ENCODE assay signal across 7 cellular contexts in genomic region chr7:15015545-15016314, GRCh38.
DNase-seq lines count a peak whose midpoint lies in the region; ATAC-seq, FAIRE-seq and TF ChIP-seq lines count a peak whose summit lies in the region.

No MANE protein-coding gene starts in this region.

- H3K36me3 ChIP-seq in kidney epithelial cell (ENCODE audit: control insufficient read depth, insufficient read depth, low read length), result no peaks in the 10 kb centered on the region
- no peaks in the 10 kb centered on the region for H3K36me3 ChIP-seq in thoracic aorta

- peak; percentile 4 for DNase-seq in GM12864 (ENCODE audit: low read depth)
- peak; percentile 45 for DNase-seq in H54 (ENCODE audit: insufficient read length, low spot score)
- peak; percentile 49 to 63 for DNase-seq in NOMO-1 (lab: John Stamatoyannopoulos, UW; ENCODE audit: unreplicated experiment in 2 of 2)
- peak; percentile 49 to 82 for DNase-seq in cerebellar nuclear complex (lab: John Stamatoyannopoulos, UW)
- peak; percentile 65 for DNase-seq in kidney epithelial cell (ENCODE audit: low read depth)
- DNase-seq in thoracic aorta (ENCODE audit: low spot score), result no peak

- peak; percentile 72 for TF ChIP-seq RAD21 in Ishikawa (IDR thresholded peaks at IDR 0.05; ENCODE audit: low read depth)

- H3K4me3 ChIP-seq in GM12864 (ENCODE audit: low read depth, low read length), result no peak overlapping the region
- peak overlapping the region; percentile 6 for H3K4me3 ChIP-seq in kidney epithelial cell (ENCODE audit: low read depth, low read length)
- H3K4me3 ChIP-seq in thoracic aorta, result peak overlapping the region; percentile 14

- H3K4me1 ChIP-seq in thoracic aorta (ENCODE audit: control insufficient read depth in 1 of 2, low read depth in 2 of 2), result no peaks in the 10 kb centered on the region

- TF ChIP-seq EP300 in Ishikawa (IDR thresholded peaks at IDR 0.05; ENCODE audit: borderline replicate concordance), result no peak

- H3K9me3 ChIP-seq in thoracic aorta, result no peaks in the 10 kb centered on the region

- TF ChIP-seq POLR2A in H54 (IDR thresholded peaks at IDR 0.05; ENCODE audit: low read depth, low read length), result no peak

- no peaks in the 10 kb centered on the region for H3K27me3 ChIP-seq in kidney epithelial cell (ENCODE audit: control insufficient read depth, insufficient read depth, low read length)
- no peaks in the 10 kb centered on the region for H3K27me3 ChIP-seq in thoracic aorta (replicated peaks; ENCODE audit: insufficient read depth)

- H3K27ac ChIP-seq in thoracic aorta, result no peak overlapping the region

- TF ChIP-seq CTCF in GM12864 (IDR thresholded peaks at IDR 0.05; ENCODE audit: low read depth, low read length, missing control alignments), result peak; percentile 40
- peak; percentile 60 for TF ChIP-seq CTCF in kidney epithelial cell (IDR thresholded peaks at IDR 0.05; ENCODE audit: insufficient read depth, low read length, poor library complexity, severe bottlenecking)
- TF ChIP-seq CTCF in thoracic aorta (IDR thresholded peaks at IDR 0.05), result peak; percentile 50

- no peak for ATAC-seq in thoracic aorta (ENCODE audit: insufficient number of reproducible peaks, low FRiP score, low read depth)

- peak; percentile 23 for FAIRE-seq in H54 (lab: Jason Lieb, UNC)

TF ChIP-seq in Ishikawa, 13 proteins besides CTCF, POLR2A, EP300 and RAD21:
- no peak for TF ChIP-seq YY1 (IDR thresholded peaks at IDR 0.05; ENCODE audit: low read depth)
- TF ChIP-seq EGR1 (IDR thresholded peaks at IDR 0.05), result peak; percentile 57; the same call in 1 of the 2 replicates
